ENCODE assay signal across 2 cellular contexts in genomic region chr5:172417130-172417802, GRCh38.
TF ChIP-seq lines count a peak whose summit lies in the region.

No MANE protein-coding gene starts in this region.

TF ChIP-seq in K562, 482 proteins besides CTCF, POLR2A, EP300 and RAD21 (continues in another document):
- TF ChIP-seq TAL1 (IDR thresholded peaks at IDR 0.05) (no peak), TCF7 (IDR thresholded peaks at IDR 0.05; ENCODE audit: borderline replicate concordance) (no peak), CHD4 (IDR thresholded peaks at IDR 0.05; ENCODE audit: insufficient read depth, insufficient replicate concordance, low read depth, low read length, poor library complexity, severe bottlenecking) (no peak), FUS (optimal IDR thresholded peaks at IDR 0.05; ENCODE audit: low read depth, low read length) (no peak), EGR1 (conservative IDR thresholded peaks at IDR 0.05) (no peak), FOXJ3 (CRISPR knock-in tag; IDR thresholded peaks at IDR 0.05) (no peak), TSC22D4 (tag; IDR thresholded peaks at IDR 0.05) (no peak), HNRNPL (IDR thresholded peaks at IDR 0.05; ENCODE audit: low read depth, low read length) (no peak), BCLAF1 (IDR thresholded peaks at IDR 0.05; ENCODE audit: borderline replicate concordance in 1 of 2, control insufficient read depth in 1 of 2, low read depth in 2 of 2, low read length in 1 of 2) (no peak), HNRNPUL1 (IDR thresholded peaks at IDR 0.05; ENCODE audit: low read length) (no peak), FOSL1 (tag; conservative IDR thresholded peaks at IDR 0.05) (no peak), STAT5B (CRISPR knock-in tag; IDR thresholded peaks at IDR 0.05) (no peak), SRSF7 (optimal IDR thresholded peaks at IDR 0.05; ENCODE audit: low read depth, low read length) (no peak), TFE3 (CRISPR knock-in tag; IDR thresholded peaks at IDR 0.05) (peak; percentile 83), SPI1 (IDR thresholded peaks at IDR 0.05; ENCODE audit: borderline replicate concordance, low read depth, low read length) (no peak), E2F6 (IDR thresholded peaks at IDR 0.05; ENCODE audit: borderline replicate concordance in 1 of 2, extremely low read depth in 1 of 2, insufficient read depth in 1 of 2, insufficient read length in 1 of 2, low read depth in 1 of 2, low read length in 1 of 2, poor library complexity in 1 of 2, severe bottlenecking in 1 of 2) (no peak), USF2 (CRISPR knock-in tag; IDR thresholded peaks at IDR 0.05) (peak; percentile 64), ILK (tag; IDR thresholded peaks at IDR 0.05; ENCODE audit: borderline replicate concordance, low read depth) (no peak), ZNF212 (CRISPR knock-in tag; IDR thresholded peaks at IDR 0.05) (no peak), ZBTB1 (CRISPR knock-in tag; IDR thresholded peaks at IDR 0.05; ENCODE audit: borderline replicate concordance, low read depth) (no peak), ILF3 (IDR thresholded peaks at IDR 0.05; ENCODE audit: borderline replicate concordance) (no peak), ZNF583 (CRISPR knock-in tag; IDR thresholded peaks at IDR 0.05) (no peak)
- TF ChIP-seq, protein P1, sequence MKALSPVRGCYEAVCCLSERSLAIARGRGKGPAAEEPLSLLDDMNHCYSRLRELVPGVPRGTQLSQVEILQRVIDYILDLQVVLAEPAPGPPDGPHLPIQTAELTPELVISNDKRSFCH (CRISPR knock-in tag; IDR thresholded peaks at IDR 0.05): no peak
- TF ChIP-seq, protein P1 (tag; IDR thresholded peaks at IDR 0.05): no peak
- TF ChIP-seq, protein P2, sequence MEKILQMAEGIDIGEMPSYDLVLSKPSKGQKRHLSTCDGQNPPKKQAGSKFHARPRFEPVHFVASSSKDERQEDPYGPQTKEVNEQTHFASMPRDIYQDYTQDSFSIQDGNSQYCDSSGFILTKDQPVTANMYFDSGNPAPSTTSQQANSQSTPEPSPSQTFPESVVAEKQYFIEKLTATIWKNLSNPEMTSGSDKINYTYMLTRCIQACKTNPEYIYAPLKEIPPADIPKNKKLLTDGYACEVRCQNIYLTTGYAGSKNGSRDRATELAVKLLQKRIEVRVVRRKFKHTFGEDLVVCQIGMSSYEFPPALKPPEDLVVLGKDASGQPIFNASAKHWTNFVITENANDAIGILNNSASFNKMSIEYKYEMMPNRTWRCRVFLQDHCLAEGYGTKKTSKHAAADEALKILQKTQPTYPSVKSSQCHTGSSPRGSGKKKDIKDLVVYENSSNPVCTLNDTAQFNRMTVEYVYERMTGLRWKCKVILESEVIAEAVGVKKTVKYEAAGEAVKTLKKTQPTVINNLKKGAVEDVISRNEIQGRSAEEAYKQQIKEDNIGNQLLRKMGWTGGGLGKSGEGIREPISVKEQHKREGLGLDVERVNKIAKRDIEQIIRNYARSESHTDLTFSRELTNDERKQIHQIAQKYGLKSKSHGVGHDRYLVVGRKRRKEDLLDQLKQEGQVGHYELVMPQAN (IDR thresholded peaks at IDR 0.05; ENCODE audit: borderline replicate concordance): no peak

TF ChIP-seq in HepG2, 621 proteins besides CTCF, POLR2A, EP300 and RAD21:
- TF ChIP-seq ZNF329 (CRISPR knock-in tag; IDR thresholded peaks at IDR 0.05; ENCODE audit: low read depth) (peak; percentile 99), ZNF30 (CRISPR knock-in tag; IDR thresholded peaks at IDR 0.05) (no peak), RAD51 (IDR thresholded peaks at IDR 0.05; ENCODE audit: borderline replicate concordance) (peak; percentile 43; the same call in 1 of the 2 replicates), NFYC (CRISPR knock-in tag; IDR thresholded peaks at IDR 0.05) (peak; percentile 46; the same call in 1 of the 2 replicates), USF2 (IDR thresholded peaks at IDR 0.05; ENCODE audit: low read depth, low read length) (0 out of 2 replicates have a peak, but pooled peaks have one; percentile 6), USF2 (CRISPR knock-in tag; IDR thresholded peaks at IDR 0.05; ENCODE audit: borderline replicate concordance) (peak; percentile 40; the same call in 1 of the 2 replicates), ZNF101 (CRISPR knock-in tag; IDR thresholded peaks at IDR 0.05; ENCODE audit: borderline replicate concordance, low read depth) (no peak)
